ENCODE assay signal across 29 cellular contexts in genomic region chr4:184949020-184949419, GRCh38.
"Had no signal": no experiment of that assay in that cellular context is flagged by ENCODE, and none has a peak within 500 bp of the region (broad histone marks: within the 10 kb centered on the region; RNA-seq: fewer than 3 reads in every experiment).

No MANE protein-coding gene starts in this region.

- H3K36me3 Mint-ChIP-seq: activated naive CD8-positive, alpha-beta T cell treated with anti-CD3 and anti-CD28 coated beads, Interleukin-2, amount 10 ng/mL, durations not matched to agents 7 days and 5 days; T-cell had no signal

- H3K9me3 ChIP-seq: ascending aorta, body of pancreas had no signal

- H3K9ac ChIP-seq: KMS-11 had no signal

- DNase-seq: activated B cell treated with CpG ODN at 0.5 μM for 24 hours; activated CD4-positive, alpha-beta T cell treated with anti-CD3 and anti-CD28 coated beads for 1 hour; activated CD4-positive, alpha-beta T cell treated with anti-CD3 and anti-CD28 coated beads, Interleukin-2, amount 10 ng/mL, durations not matched to agents 24 days and 14 days; activated CD4-positive, alpha-beta T cell treated with anti-CD3 and anti-CD28 coated beads, Interleukin-2, amount 50 U/mL, for 48 hours; activated naive CD4-positive, alpha-beta T cell treated with anti-CD3 and anti-CD28 coated beads, Interleukin-2, amount 50 U/mL, for 16 hours; activated naive CD8-positive, alpha-beta T cell treated with anti-CD3 and anti-CD28 coated beads, Interleukin-2, amount 10 ng/mL, durations not matched to agents 7 days and 5 days; activated T-cell treated with anti-CD3 and anti-CD28 coated beads for 4 hours; activated T-cell treated with anti-CD3 and anti-CD28 coated beads, Interleukin-2, amount 50 U/mL, for 48 hours; body of pancreas; NCI-H1092 treated with DMSO at 0.1 percent for 48 hours; NCI-H1417 treated with DMSO at 0.1 percent for 48 hours; NCI-H1694; NCI-H2029; NCI-H2107; NCI-H2171 treated with DMSO at 0.1 percent for 48 hours; NCI-H226; NCI-H526; NCI-H82; NK-92 treated with Interleukin-12 subunit alpha and Interleukin-12 subunit beta, amount 100 ng/mL, for 24 hours; OCI-M1; RPMI8226; T-cell; T-helper 2 cell; T1000 had no signal

- H3K27me3 ChIP-seq: ascending aorta, body of pancreas had no signal

- H3K4me1 ChIP-seq: ascending aorta, body of pancreas had no signal

- H3K4me2 ChIP-seq: KMS-11 had no signal

- H3K27ac ChIP-seq: ascending aorta, body of pancreas, KMS-11, SK-N-MC had no signal

- H3K4me1 Mint-ChIP-seq: activated B cell treated with CpG ODN at 0.5 μM for 24 hours; activated CD4-positive, alpha-beta T cell treated with anti-CD3 and anti-CD28 coated beads, Interleukin-2, amount 10 ng/mL, durations not matched to agents 24 days and 14 days; activated naive CD8-positive, alpha-beta T cell treated with anti-CD3 and anti-CD28 coated beads, Interleukin-2, amount 10 ng/mL, durations not matched to agents 7 days and 5 days; T-cell had no signal

- ATAC-seq: body of pancreas, Panc1, Right ventricle myocardium inferior, T-cell had no signal

- H3K4me3 Mint-ChIP-seq: activated B cell treated with CpG ODN at 0.5 μM for 24 hours; activated CD4-positive, alpha-beta T cell treated with anti-CD3 and anti-CD28 coated beads, Interleukin-2, amount 10 ng/mL, durations not matched to agents 24 days and 14 days; activated naive CD8-positive, alpha-beta T cell treated with anti-CD3 and anti-CD28 coated beads, Interleukin-2, amount 10 ng/mL, durations not matched to agents 7 days and 5 days; T-cell had no signal

- H3K9me3 Mint-ChIP-seq: activated B cell treated with CpG ODN at 0.5 μM for 24 hours; activated CD4-positive, alpha-beta T cell treated with anti-CD3 and anti-CD28 coated beads, Interleukin-2, amount 10 ng/mL, durations not matched to agents 24 days and 14 days; activated naive CD8-positive, alpha-beta T cell treated with anti-CD3 and anti-CD28 coated beads, Interleukin-2, amount 10 ng/mL, durations not matched to agents 7 days and 5 days; T-cell had no signal

- H3K27ac Mint-ChIP-seq: activated B cell treated with CpG ODN at 0.5 μM for 24 hours; activated CD4-positive, alpha-beta T cell treated with anti-CD3 and anti-CD28 coated beads, Interleukin-2, amount 10 ng/mL, durations not matched to agents 24 days and 14 days; activated naive CD8-positive, alpha-beta T cell treated with anti-CD3 and anti-CD28 coated beads, Interleukin-2, amount 10 ng/mL, durations not matched to agents 7 days and 5 days; T-cell had no signal

- H3K4me3 ChIP-seq: ascending aorta, body of pancreas, SK-N-MC had no signal

- H3K36me3 ChIP-seq: ascending aorta had no signal
